ENCODE assay signal across 14 cellular contexts in genomic region chr5:155343468-155343867, GRCh38.
"Had no signal": no experiment of that assay in that cellular context is flagged by ENCODE, and none has a peak within 500 bp of the region (broad histone marks: within the 10 kb centered on the region; RNA-seq: fewer than 3 reads in every experiment).

No MANE protein-coding gene starts in this region.

- H3K4me3 Mint-ChIP-seq: activated CD4-positive, alpha-beta memory T cell treated with anti-CD3 and anti-CD28 coated beads for 36 hours; activated CD8-positive, alpha-beta memory T cell treated with anti-CD3 and anti-CD28 coated beads, Interleukin-2, amount 10 ng/mL, durations not matched to agents 7 days and 5 days; activated naive CD4-positive, alpha-beta T cell treated with anti-CD3 and anti-CD28 coated beads, Interleukin-2, amount 10 ng/mL, durations not matched to agents 7 days and 5 days; stimulated activated effector memory CD8-positive, alpha-beta T cell treated with anti-CD3 and anti-CD28 coated beads, Interleukin-12 subunit alpha, Interleukin-12 subunit beta, amount 100 ng/mL, for 72 hours had no signal

- H3K27me3 ChIP-seq: cardiac muscle cell, esophagus muscularis mucosa, sigmoid colon had no signal

- FAIRE-seq: pancreas had no signal

- H3K36me3 Mint-ChIP-seq: activated CD4-positive, alpha-beta memory T cell treated with anti-CD3 and anti-CD28 coated beads for 36 hours; activated CD8-positive, alpha-beta memory T cell treated with anti-CD3 and anti-CD28 coated beads, Interleukin-2, amount 10 ng/mL, durations not matched to agents 7 days and 5 days; activated naive CD4-positive, alpha-beta T cell treated with anti-CD3 and anti-CD28 coated beads, Interleukin-2, amount 10 ng/mL, durations not matched to agents 7 days and 5 days; stimulated activated effector memory CD8-positive, alpha-beta T cell treated with anti-CD3 and anti-CD28 coated beads, Interleukin-12 subunit alpha, Interleukin-12 subunit beta, amount 100 ng/mL, for 72 hours had no signal

- H3K27ac Mint-ChIP-seq: activated CD4-positive, alpha-beta memory T cell treated with anti-CD3 and anti-CD28 coated beads for 36 hours; activated CD8-positive, alpha-beta memory T cell treated with anti-CD3 and anti-CD28 coated beads, Interleukin-2, amount 10 ng/mL, durations not matched to agents 7 days and 5 days; activated naive CD4-positive, alpha-beta T cell treated with anti-CD3 and anti-CD28 coated beads, Interleukin-2, amount 10 ng/mL, durations not matched to agents 7 days and 5 days; stimulated activated effector memory CD8-positive, alpha-beta T cell treated with anti-CD3 and anti-CD28 coated beads, Interleukin-12 subunit alpha, Interleukin-12 subunit beta, amount 100 ng/mL, for 72 hours had no signal

- H3K4me1 ChIP-seq: esophagus muscularis mucosa, pancreas, sigmoid colon had no signal

- ATAC-seq: activated CD8-positive, alpha-beta memory T cell treated with anti-CD3 and anti-CD28 coated beads, Interleukin-2, amount 10 ng/mL, durations not matched to agents 7 days and 5 days; pancreas; stimulated activated effector memory CD8-positive, alpha-beta T cell treated with anti-CD3 and anti-CD28 coated beads, Interleukin-12 subunit alpha, Interleukin-12 subunit beta, amount 100 ng/mL, for 72 hours had no signal

- H3K4me1 Mint-ChIP-seq: activated CD8-positive, alpha-beta memory T cell treated with anti-CD3 and anti-CD28 coated beads, Interleukin-2, amount 10 ng/mL, durations not matched to agents 7 days and 5 days; activated naive CD4-positive, alpha-beta T cell treated with anti-CD3 and anti-CD28 coated beads, Interleukin-2, amount 10 ng/mL, durations not matched to agents 7 days and 5 days; stimulated activated effector memory CD8-positive, alpha-beta T cell treated with anti-CD3 and anti-CD28 coated beads, Interleukin-12 subunit alpha, Interleukin-12 subunit beta, amount 100 ng/mL, for 72 hours had no signal

- H3K9me3 Mint-ChIP-seq: activated CD4-positive, alpha-beta memory T cell treated with anti-CD3 and anti-CD28 coated beads for 36 hours; activated naive CD4-positive, alpha-beta T cell treated with anti-CD3 and anti-CD28 coated beads, Interleukin-2, amount 10 ng/mL, durations not matched to agents 7 days and 5 days had no signal

- H3K4me3 ChIP-seq: cardiac muscle cell, esophagus muscularis mucosa, lung, pancreas, sigmoid colon had no signal

- H3K27ac ChIP-seq: cardiac muscle cell, esophagus muscularis mucosa, pancreas, sigmoid colon had no signal

- H3K27me3 Mint-ChIP-seq: activated CD4-positive, alpha-beta memory T cell treated with anti-CD3 and anti-CD28 coated beads for 36 hours; activated CD8-positive, alpha-beta memory T cell treated with anti-CD3 and anti-CD28 coated beads, Interleukin-2, amount 10 ng/mL, durations not matched to agents 7 days and 5 days; activated naive CD4-positive, alpha-beta T cell treated with anti-CD3 and anti-CD28 coated beads, Interleukin-2, amount 10 ng/mL, durations not matched to agents 7 days and 5 days had no signal

- DNase-seq: activated CD4-positive, alpha-beta memory T cell treated with anti-CD3 and anti-CD28 coated beads for 36 hours; activated CD4-positive, alpha-beta T cell treated with anti-CD3 and anti-CD28 coated beads for 1 hour; activated CD8-positive, alpha-beta memory T cell treated with anti-CD3 and anti-CD28 coated beads, Interleukin-2, amount 10 ng/mL, durations not matched to agents 7 days and 5 days; activated naive CD4-positive, alpha-beta T cell treated with anti-CD3 and anti-CD28 coated beads, Interleukin-2, amount 10 ng/mL, durations not matched to agents 7 days and 5 days; activated T-cell treated with anti-CD3 and anti-CD28 coated beads, Interleukin-2, amount 50 U/mL, for 1 hour; islet precursor cell; pancreas; sigmoid colon; stimulated activated CD4-positive, alpha-beta T cell treated with anti-CD3 and anti-CD28 coated beads, Interleukin-1b, Interleukin-23, amount 100 ng/mL, for 48 hours; T1000 had no signal

- H3K36me3 ChIP-seq: cardiac muscle cell, esophagus muscularis mucosa, pancreas, sigmoid colon had no signal

- H3K9me3 ChIP-seq: esophagus muscularis mucosa, pancreas, sigmoid colon had no signal
